In genomic region chr6:99821164-99821563, GRCh38 we compare ENCODE assay signal across 28 cellular contexts.
DNase-seq lines count a peak whose midpoint lies in the region; FAIRE-seq and TF ChIP-seq lines count a peak whose summit lies in the region.
"Had no signal": no experiment of that assay in that cellular context is flagged by ENCODE, and none has a peak within 500 bp of the region (broad histone marks: within the 10 kb centered on the region; RNA-seq: fewer than 3 reads in every experiment).

No MANE protein-coding gene starts in this region.

- FAIRE-seq in HTR-8/SVneo (lab: Jason Lieb, UNC) = no peak
- FAIRE-seq: GM12891 had no signal

- in situ Hi-C loops in transverse colon (cut with MboI; ENCODE audit: low pct_ligation_motif_present in 1 of 4, low pct_unique_long_range_greater_than_20kb in 1 of 4, low sequenced_read_pairs in 3 of 4) = no loop called here

- DNase-seq in NCI-H510A treated with DMSO at 0.1 percent for 48 hours (lab: John Stamatoyannopoulos, UW) (peak; percentile 4), NCI-H510A (lab: John Stamatoyannopoulos, UW) (no peak), NCI-H748 (lab: John Stamatoyannopoulos, UW; ENCODE audit: unreplicated experiment) (peak; percentile 84), dermis microvascular lymphatic vessel endothelial cell (ENCODE audit: low read depth in 2 of 2) (peak; percentile 61 to 75), transverse colon (peak; percentile 88), NOMO-1 (lab: John Stamatoyannopoulos, UW; ENCODE audit: unreplicated experiment in 2 of 2) (no peak), NCI-H524 (lab: John Stamatoyannopoulos, UW) (no peak), HTR-8/SVneo (ENCODE audit: insufficient read length, low spot score) (no peak)
- DNase-seq: activated CD4-positive, alpha-beta memory T cell treated with anti-CD3 and anti-CD28 coated beads, Interleukin-2, amount 10 ng/mL, durations not matched to agents 7 days and 5 days; activated CD4-positive, CD25-positive, alpha-beta regulatory T cell treated with anti-CD3 and anti-CD28 coated beads, Interleukin-2, amount 50 U/mL, for 72 hours; activated CD8-positive, alpha-beta memory T cell treated with anti-CD3 and anti-CD28 coated beads, Interleukin-2, amount 50 U/mL, for 48 hours; anterior cingulate cortex; cortex of kidney; gastrocnemius medialis; GOT3; hypothalamus; immature natural killer cell; left lung; NCI-H1092 treated with DMSO at 0.1 percent for 48 hours; NCI-H2081 treated with DMSO at 0.1 percent for 48 hours; NCI-H526; psoas muscle; stimulated activated naive B cell treated with anti-CD40 and anti-IgM and Interleukin-4, amounts not matched to agents 10 μg/mL and 1 μg/mL and 100 μg/mL, for 72 hours; T-helper 17 cell; upper lobe of right lung had no signal

- H3K4me3 ChIP-seq in transverse colon = no peak overlapping the region
- H3K4me3 ChIP-seq: cardiac muscle cell, gastrocnemius medialis, left lung, psoas muscle, SK-N-MC, upper lobe of right lung had no signal

- WGBS in transverse colon (ENCODE audit: low coverage in 1 of 2), 2 donors = 0 to 48% methylated on average over 1 to 6 of the region's 6 CpGs

- no peaks in the 10 kb centered on the region for H3K36me3 ChIP-seq in transverse colon
- H3K36me3 ChIP-seq: cardiac muscle cell, gastrocnemius medialis, left lung, upper lobe of right lung had no signal

- peak; percentile 15 for TF ChIP-seq POLR2A in transverse colon (IDR thresholded peaks at IDR 0.05)

- peaks cover 4% of the 10 kb centered on the region for H3K27me3 ChIP-seq in transverse colon
- H3K27me3 ChIP-seq: cardiac muscle cell, upper lobe of right lung had no signal

- intact Hi-C loops in transverse colon (cut with DNase I; ENCODE audit: low total_unique reads) = no loop called here

- peaks cover 0 to 13% (median 8%) of the 10 kb centered on the region in 4 donors for H3K4me1 ChIP-seq in transverse colon
- H3K4me1 ChIP-seq: gastrocnemius medialis, left lung, psoas muscle, upper lobe of right lung had no signal

- no peak for TF ChIP-seq CTCF in transverse colon (IDR thresholded peaks at IDR 0.05)

- no peaks in the 10 kb centered on the region for H3K9me3 ChIP-seq in transverse colon
- H3K9me3 ChIP-seq: gastrocnemius medialis, left lung, psoas muscle, upper lobe of right lung had no signal

- peak overlapping the region; percentile 49 to 71 (median 58) for H3K27ac ChIP-seq in transverse colon
- H3K27ac ChIP-seq: cardiac muscle cell, gastrocnemius medialis, left lung, psoas muscle, SK-N-MC, upper lobe of right lung had no signal

- no peak for TF ChIP-seq EP300 in transverse colon (IDR thresholded peaks at IDR 0.05; ENCODE audit: low read depth)

Comparison
In these comparisons a context has a peak if more than half of its experiments do, and no peak if none do; other contexts are left out.
1. DNase-seq: peak in NCI-H510A treated with DMSO at 0.1 percent for 48 hours (single experiment), NCI-H748 (single experiment), dermis microvascular lymphatic vessel endothelial cell (2 of 2) and transverse colon (single experiment); none in NCI-H510A (single experiment), NOMO-1 (0 of 2), NCI-H524 (0 of 2) and HTR-8/SVneo (single experiment).